In genomic region chr11:73784080-73784634, GRCh38 we compare ENCODE assay signal across 1 cellular context.
TF ChIP-seq lines count a peak whose summit lies in the region.

No MANE protein-coding gene starts in this region.

TF ChIP-seq in HepG2, 621 proteins besides CTCF, POLR2A, EP300 and RAD21 (continued from another document and continues in another):
- TF ChIP-seq HNF1A (IDR thresholded peaks at IDR 0.05; ENCODE audit: low read depth) (no peak), HNF1A (CRISPR knock-in tag; IDR thresholded peaks at IDR 0.05; ENCODE audit: borderline replicate concordance) (no peak), ZNF883 (CRISPR knock-in tag; IDR thresholded peaks at IDR 0.05; ENCODE audit: not compliant biosample characterization) (no peak), ZNF83 (CRISPR knock-in tag; IDR thresholded peaks at IDR 0.05; ENCODE audit: borderline replicate concordance) (no peak), REXO4 (CRISPR knock-in tag; IDR thresholded peaks at IDR 0.05; ENCODE audit: borderline replicate concordance) (no peak), SIN3B (IDR thresholded peaks at IDR 0.05; ENCODE audit: low read length) (no peak), GABPA (IDR thresholded peaks at IDR 0.05; ENCODE audit: low read depth, low read length) (no peak), GABPA (CRISPR knock-in tag; IDR thresholded peaks at IDR 0.05; ENCODE audit: low read depth) (peak; percentile 61; the same call in 1 of the 2 replicates), FIP1L1 (IDR thresholded peaks at IDR 0.05; ENCODE audit: borderline replicate concordance, insufficient read depth, low read depth, low read length) (no peak), ZBTB14 (CRISPR knock-in tag; IDR thresholded peaks at IDR 0.05) (no peak), MAFK (conservative IDR thresholded peaks at IDR 0.05 in 1 of 2, IDR thresholded peaks at IDR 0.05 in 1 of 2; ENCODE audit: low read length in 2 of 2) (no peak), ZNF281 (CRISPR knock-in tag; IDR thresholded peaks at IDR 0.05; ENCODE audit: borderline replicate concordance) (no peak; the same call in 1 of the 2 replicates), ATF3 (CRISPR knock-in tag; IDR thresholded peaks at IDR 0.05) (peak; percentile 79; the same call in 1 of the 2 replicates), RXRB (CRISPR knock-in tag; IDR thresholded peaks at IDR 0.05; ENCODE audit: borderline replicate concordance) (peak; percentile 74), ZNF276 (CRISPR knock-in tag; IDR thresholded peaks at IDR 0.05; ENCODE audit: low read depth) (no peak), ZBTB10 (CRISPR knock-in tag; IDR thresholded peaks at IDR 0.05; ENCODE audit: borderline replicate concordance) (no peak), RERE (CRISPR knock-in tag; IDR thresholded peaks at IDR 0.05; ENCODE audit: low read depth) (no peak), RCOR2 (CRISPR knock-in tag; IDR thresholded peaks at IDR 0.05) (no peak), ISL2 (CRISPR knock-in tag; IDR thresholded peaks at IDR 0.05) (no peak), NCOA2 (CRISPR knock-in tag; IDR thresholded peaks at IDR 0.05) (peak; percentile 51; the same call in 1 of the 2 replicates), AKAP8 (CRISPR knock-in tag; IDR thresholded peaks at IDR 0.05) (no peak), ZNF580 (CRISPR knock-in tag; IDR thresholded peaks at IDR 0.05; ENCODE audit: borderline replicate concordance, low read depth) (0 out of 2 replicates have a peak, but pooled peaks have one; percentile 49), CREM (IDR thresholded peaks at IDR 0.05) (0 out of 2 replicates have a peak, but pooled peaks have one; percentile 18), CREM (CRISPR knock-in tag; IDR thresholded peaks at IDR 0.05) (no peak), THAP11 (CRISPR knock-in tag; IDR thresholded peaks at IDR 0.05) (peak; percentile 71; the same call in 1 of the 2 replicates), KMT2B (CRISPR knock-in tag; IDR thresholded peaks at IDR 0.05) (no peak), ZNF543 (CRISPR knock-in tag; IDR thresholded peaks at IDR 0.05) (no peak), MYNN (CRISPR knock-in tag; IDR thresholded peaks at IDR 0.05; ENCODE audit: low read depth) (0 out of 2 replicates have a peak, but pooled peaks have one; percentile 40), RAD51 (IDR thresholded peaks at IDR 0.05; ENCODE audit: borderline replicate concordance) (no peak), THRA (CRISPR knock-in tag; IDR thresholded peaks at IDR 0.05; ENCODE audit: borderline replicate concordance) (0 out of 2 replicates have a peak, but pooled peaks have one; percentile 11), ZBTB38 (CRISPR knock-in tag; IDR thresholded peaks at IDR 0.05) (peak; percentile 60; the same call in 1 of the 2 replicates), PLRG1 (conservative IDR thresholded peaks at IDR 0.05) (no peak), TEAD3 (CRISPR knock-in tag; optimal IDR thresholded peaks at IDR 0.05; ENCODE audit: borderline replicate concordance) (peak; percentile 51), KDM6A (CRISPR knock-in tag; IDR thresholded peaks at IDR 0.05; ENCODE audit: low read depth) (no peak), SALL1 (CRISPR knock-in tag; IDR thresholded peaks at IDR 0.05) (peak; percentile 75), ZNF850 (CRISPR knock-in tag; conservative IDR thresholded peaks at IDR 0.05) (no peak), KLF6 (CRISPR knock-in tag; IDR thresholded peaks at IDR 0.05) (no peak; the same call in 1 of the 2 replicates)
